17 cellular contexts compared by ENCODE assay signal in the genomic region with DNA sequence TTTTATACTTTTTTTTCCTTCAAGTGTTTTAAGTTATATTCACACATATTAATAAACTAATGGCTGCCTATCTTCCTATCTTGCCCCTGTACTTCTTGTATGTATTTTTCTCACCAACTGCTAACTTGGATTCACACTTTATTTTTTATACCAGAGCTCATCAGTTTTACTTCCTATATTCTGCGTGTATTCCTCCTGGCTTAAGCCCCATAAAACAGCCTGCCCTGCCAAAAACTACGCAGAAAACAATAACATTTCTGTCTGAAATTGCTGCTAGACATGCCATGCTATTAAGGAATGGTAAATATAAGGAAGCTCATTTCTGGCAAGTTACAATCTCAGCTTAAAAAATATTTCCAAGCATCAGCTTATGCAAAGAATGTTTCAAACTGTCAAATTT.
DNase-seq lines count a peak whose midpoint lies in the region; ATAC-seq and TF ChIP-seq lines count a peak whose summit lies in the region.
"Had no signal": no experiment of that assay in that cellular context is flagged by ENCODE, and none has a peak within 500 bp of the region (broad histone marks: within the 10 kb centered on the region; RNA-seq: fewer than 3 reads in every experiment).

No MANE protein-coding gene starts in this region.

- H3K9me3 ChIP-seq in CD4-positive, alpha-beta memory T cell (ENCODE audit: control insufficient read depth in 1 of 2, low read length in 2 of 2), result no peaks in the 10 kb centered on the region
- H3K9me3 ChIP-seq in Karpas-422 (ENCODE audit: low read length) (0 out of 2 replicates have a peak, but pooled peaks cover 6% of the 10 kb centered on the region), PC-3 (ENCODE audit: low read length) (no peaks in the 10 kb centered on the region)
- H3K9me3 ChIP-seq: BE2C, body of pancreas, pancreas had no signal

- no peaks in the 10 kb centered on the region for H3F3A ChIP-seq in PC-3 (ENCODE audit: low read length, unreplicated experiment)

- no peak for DNase-seq in CD4-positive, alpha-beta memory T cell
- DNase-seq in Karpas-422 (no peak), glomerular visceral epithelial cell (ENCODE audit: extremely low spot score) (no peak), PC-3 (no peak)
- DNase-seq in activated naive CD8-positive, alpha-beta T cell treated with anti-CD3 and anti-CD28 coated beads, Interleukin-2, amount 50 U/mL, for 24 hours, result no peak
- no peak for DNase-seq in natural killer cell treated with Interleukin-12 subunit alpha and Interleukin-12 subunit beta and Interleukin-15 and Interleukin-18, amount 100 ng/mL, for 72 hours (ENCODE audit: low spot score)
- DNase-seq: activated CD4-positive, alpha-beta T cell treated with anti-CD3 and anti-CD28 coated beads for 4 hours; activated naive CD4-positive, alpha-beta T cell treated with anti-CD3 and anti-CD28 coated beads for 36 hours; BE2C; body of pancreas; cortex of kidney; left lung; mucosa of descending colon; pancreas; stimulated activated CD4-positive, alpha-beta T cell treated with anti-CD3 and anti-CD28 coated beads, Interleukin-4, amount 100 ng/mL, for 1 hour had no signal

- H3K4me1 Mint-ChIP-seq in CD4-positive, alpha-beta memory T cell, result peaks cover 19 to 36% (median 30%) of the 10 kb centered on the region in 4 donors
- H3K4me1 Mint-ChIP-seq in activated naive CD8-positive, alpha-beta T cell treated with anti-CD3 and anti-CD28 coated beads, Interleukin-2, amount 50 U/mL, for 24 hours, result peaks cover 51% of the 10 kb centered on the region
- H3K4me1 Mint-ChIP-seq in natural killer cell treated with Interleukin-12 subunit alpha and Interleukin-12 subunit beta and Interleukin-15 and Interleukin-18, amount 100 ng/mL, for 72 hours (ENCODE audit: low read depth in 2 of 2), result peaks cover 12 to 26% of the 10 kb centered on the region in 2 donors

- H3K4me3 Mint-ChIP-seq in CD4-positive, alpha-beta memory T cell, result peak overlapping the region in 3 of 8 donors; percentile 7 to 80 (median 45)
- peak overlapping the region; percentile 15 for H3K4me3 Mint-ChIP-seq in activated naive CD8-positive, alpha-beta T cell treated with anti-CD3 and anti-CD28 coated beads, Interleukin-2, amount 50 U/mL, for 24 hours
- H3K4me3 Mint-ChIP-seq in natural killer cell treated with Interleukin-12 subunit alpha and Interleukin-12 subunit beta and Interleukin-15 and Interleukin-18, amount 100 ng/mL, for 72 hours, result peak overlapping the region; percentile 53

- H3K27me3 ChIP-seq in CD4-positive, alpha-beta memory T cell (ENCODE audit: insufficient read depth, low read length), result no peaks in the 10 kb centered on the region
- H3K27me3 ChIP-seq in Karpas-422 (ENCODE audit: low read length), result no peaks in the 10 kb centered on the region
- no peaks in the 10 kb centered on the region for H3K27me3 ChIP-seq in PC-3 (ENCODE audit: low read length)
- H3K27me3 ChIP-seq: BE2C, body of pancreas, left lung, pancreas had no signal

- no peaks in the 10 kb centered on the region for H3K36me3 ChIP-seq in CD4-positive, alpha-beta memory T cell (ENCODE audit: insufficient read depth, low read length)
- no peaks in the 10 kb centered on the region; the same call in 1 of the 2 replicates for H3K36me3 ChIP-seq in Karpas-422 (ENCODE audit: insufficient read depth, low read length)
- no peaks in the 10 kb centered on the region for H3K36me3 ChIP-seq in PC-3 (ENCODE audit: low read depth, low read length)
- H3K36me3 ChIP-seq: BE2C, left lung, pancreas had no signal

- POLR2A ChIA-PET in CD4-positive, alpha-beta memory T cell (lab: Charles Lee; ENCODE audit: partially characterized antibody), result interaction anchor here (0.8 to 2.1 kb wide), 7 partner anchors 9 to 306 kb away, joined by 3 to 13 read pairs (median 3); no protein-coding TSS in a partner anchor
- POLR2A ChIA-PET in PC-3 (lab: Charles Lee; ENCODE audit: unreplicated experiment), result interaction anchor here (0.6 kb wide), 1 partner anchor 47 kb away, joined by 3 read pairs; no protein-coding TSS in a partner anchor

- H3K4me3 ChIP-seq in CD4-positive, alpha-beta memory T cell (ENCODE audit: low read length in 2 of 2), result no peak overlapping the region
- H3K4me3 ChIP-seq in Karpas-422 (ENCODE audit: low read length) (no peak overlapping the region), PC-3 (ENCODE audit: low read length) (no peak overlapping the region)
- H3K4me3 ChIP-seq: body of pancreas, left lung, mucosa of descending colon, pancreas had no signal

- peaks cover 11 to 27% of the 10 kb centered on the region in 2 donors for H3K36me3 Mint-ChIP-seq in CD4-positive, alpha-beta memory T cell
- peaks cover 18% of the 10 kb centered on the region for H3K36me3 Mint-ChIP-seq in activated naive CD8-positive, alpha-beta T cell treated with anti-CD3 and anti-CD28 coated beads, Interleukin-2, amount 50 U/mL, for 24 hours (ENCODE audit: low read depth)
- H3K36me3 Mint-ChIP-seq in natural killer cell treated with Interleukin-12 subunit alpha and Interleukin-12 subunit beta and Interleukin-15 and Interleukin-18, amount 100 ng/mL, for 72 hours, result peaks cover 17% of the 10 kb centered on the region

- no TSS peak for BruUV-seq in PC-3 (replicated peaks; lab: Mats Ljungman, UMichigan)

- H3K79me2 ChIP-seq in Karpas-422 (ENCODE audit: low read length) (no peaks in the 10 kb centered on the region), PC-3 (ENCODE audit: low read length) (no peaks in the 10 kb centered on the region)

- no peak for ATAC-seq in activated naive CD8-positive, alpha-beta T cell treated with anti-CD3 and anti-CD28 coated beads, Interleukin-2, amount 50 U/mL, for 24 hours
- ATAC-seq in natural killer cell treated with Interleukin-12 subunit alpha and Interleukin-12 subunit beta and Interleukin-15 and Interleukin-18, amount 100 ng/mL, for 72 hours, result no peak
- ATAC-seq in PC-3 (no peak), GM18870 (IDR thresholded peaks at IDR 0.05; ENCODE audit: unreplicated experiment) (no peak)
- ATAC-seq: body of pancreas, left lung, mucosa of descending colon, Panc1, pancreas had no signal

- peaks cover 0 to 21% (median 15%) of the 10 kb centered on the region in 8 donors for H3K9me3 Mint-ChIP-seq in CD4-positive, alpha-beta memory T cell
- H3K9me3 Mint-ChIP-seq in activated naive CD8-positive, alpha-beta T cell treated with anti-CD3 and anti-CD28 coated beads, Interleukin-2, amount 50 U/mL, for 24 hours, result peaks cover 18% of the 10 kb centered on the region
- peaks cover 3% of the 10 kb centered on the region for H3K9me3 Mint-ChIP-seq in natural killer cell treated with Interleukin-12 subunit alpha and Interleukin-12 subunit beta and Interleukin-15 and Interleukin-18, amount 100 ng/mL, for 72 hours

- intact Hi-C loops in CD4-positive, alpha-beta memory T cell (cut with micrococcal nuclease), result no loop called here
- intact Hi-C loops in PC-3 (cut with micrococcal nuclease), result no loop called here

- H2AFZ ChIP-seq in Karpas-422 (ENCODE audit: low read length) (peak overlapping the region; percentile 75; the same call in 1 of the 2 replicates), PC-3 (ENCODE audit: low read length) (no peak overlapping the region)

- H3K9ac ChIP-seq in Karpas-422 (ENCODE audit: low read length) (no peak overlapping the region), PC-3 (ENCODE audit: low read length) (no peak overlapping the region)

- H4K20me1 ChIP-seq in Karpas-422 (ENCODE audit: insufficient read depth, low read depth, low read length), result no peaks in the 10 kb centered on the region
- no peaks in the 10 kb centered on the region for H4K20me1 ChIP-seq in PC-3 (ENCODE audit: low read length)

- CTCF ChIA-PET in CD4-positive, alpha-beta memory T cell (lab: Charles Lee; ENCODE audit: partially characterized antibody), result interaction anchor here (0.7 to 1.6 kb wide), 5 partner anchors 11 to 314 kb away, joined by 3 to 7 read pairs (median 5); a partner anchor contains a TSS
- CTCF ChIA-PET in PC-3 (lab: Charles Lee), result no interaction called here

- peaks cover 41% of the 10 kb centered on the region for H3K4me1 ChIP-seq in CD4-positive, alpha-beta memory T cell (ENCODE audit: insufficient read depth, low read length)
- H3K4me1 ChIP-seq in Karpas-422 (ENCODE audit: low read length), result peaks cover 3% of the 10 kb centered on the region; the same call in 1 of the 2 replicates
- no peaks in the 10 kb centered on the region for H3K4me1 ChIP-seq in PC-3 (ENCODE audit: insufficient read depth, low read length)
- H3K4me1 ChIP-seq: BE2C, body of pancreas, left lung, pancreas had no signal

- TF ChIP-seq CTCF in PC-3 (conservative IDR thresholded peaks at IDR 0.05; ENCODE audit: low read depth, low read length), result no peak

- H3K9me2 ChIP-seq in Karpas-422 (replicated peaks; ENCODE audit: insufficient read depth, low read length) (no peaks in the 10 kb centered on the region), PC-3 (replicated peaks; ENCODE audit: low read length) (no peaks in the 10 kb centered on the region)

- H3K27me3 Mint-ChIP-seq in CD4-positive, alpha-beta memory T cell, result no peaks in the 10 kb centered on the region
- H3K27me3 Mint-ChIP-seq in activated naive CD8-positive, alpha-beta T cell treated with anti-CD3 and anti-CD28 coated beads, Interleukin-2, amount 50 U/mL, for 24 hours, result no peaks in the 10 kb centered on the region
- H3K27me3 Mint-ChIP-seq in natural killer cell treated with Interleukin-12 subunit alpha and Interleukin-12 subunit beta and Interleukin-15 and Interleukin-18, amount 100 ng/mL, for 72 hours, result no peaks in the 10 kb centered on the region

- H3K4me2 ChIP-seq in Karpas-422 (ENCODE audit: low read depth, low read length, poor library complexity, severe bottlenecking), result no peak overlapping the region
- no peak overlapping the region for H3K4me2 ChIP-seq in PC-3 (ENCODE audit: low read length)

- no peak overlapping the region for H3K27ac ChIP-seq in CD4-positive, alpha-beta memory T cell (ENCODE audit: low read depth, low read length)
- H3K27ac ChIP-seq in Karpas-422 (ENCODE audit: low read length) (no peak overlapping the region), PC-3 (ENCODE audit: low read length) (no peak overlapping the region)
- H3K27ac ChIP-seq: body of pancreas, left lung, pancreas had no signal

- peak overlapping the region in 5 of 7 donors; percentile 2 to 92 (median 51) for H3K27ac Mint-ChIP-seq in CD4-positive, alpha-beta memory T cell
- peak overlapping the region; percentile 37 for H3K27ac Mint-ChIP-seq in activated naive CD8-positive, alpha-beta T cell treated with anti-CD3 and anti-CD28 coated beads, Interleukin-2, amount 50 U/mL, for 24 hours
- peak overlapping the region; percentile 58 to 67 for H3K27ac Mint-ChIP-seq in natural killer cell treated with Interleukin-12 subunit alpha and Interleukin-12 subunit beta and Interleukin-15 and Interleukin-18, amount 100 ng/mL, for 72 hours
- H3K27ac Mint-ChIP-seq: activated naive CD4-positive, alpha-beta T cell treated with anti-CD3 and anti-CD28 coated beads for 36 hours had no signal
